In genomic region chr19:49911381-49912145, GRCh38 we compare ENCODE assay signal across 1 cellular context.
TF ChIP-seq lines count a peak whose summit lies in the region.

No MANE protein-coding gene starts in this region.

TF ChIP-seq in GM23338, 12 proteins besides CTCF, POLR2A, EP300 and RAD21:
- TF ChIP-seq ZNF462 (CRISPR knock-in tag; IDR thresholded peaks at IDR 0.05) (no peak), STAT1 (IDR thresholded peaks at IDR 0.05; ENCODE audit: unreplicated experiment) (no peak), EZH2phosphoT487 (IDR thresholded peaks at IDR 0.05; ENCODE audit: unreplicated experiment) (no peak), ETS1 (IDR thresholded peaks at IDR 0.05) (no peak), EZH2 (IDR thresholded peaks at IDR 0.05; ENCODE audit: low read depth, unreplicated experiment) (no peak), NANOG (IDR thresholded peaks at IDR 0.05; ENCODE audit: borderline replicate concordance) (no peak), ZNF114 (CRISPR knock-in tag; IDR thresholded peaks at IDR 0.05) (no peak), ZNF331 (CRISPR knock-in tag; IDR thresholded peaks at IDR 0.05; ENCODE audit: low read depth) (no peak), CREB1 (CRISPR knock-in tag; IDR thresholded peaks at IDR 0.05; ENCODE audit: low read depth) (no peak), POLR2AphosphoS5 (IDR thresholded peaks at IDR 0.05; ENCODE audit: low read depth) (no peak), JUNB (IDR thresholded peaks at IDR 0.05; ENCODE audit: unreplicated experiment) (no peak), REST (IDR thresholded peaks at IDR 0.05; ENCODE audit: unreplicated experiment) (no peak)
TF ChIP-seq in GM23338: peak in this region for 0.
